Comparison of ENCODE assay signal across 10 cellular contexts in the genomic region with DNA sequence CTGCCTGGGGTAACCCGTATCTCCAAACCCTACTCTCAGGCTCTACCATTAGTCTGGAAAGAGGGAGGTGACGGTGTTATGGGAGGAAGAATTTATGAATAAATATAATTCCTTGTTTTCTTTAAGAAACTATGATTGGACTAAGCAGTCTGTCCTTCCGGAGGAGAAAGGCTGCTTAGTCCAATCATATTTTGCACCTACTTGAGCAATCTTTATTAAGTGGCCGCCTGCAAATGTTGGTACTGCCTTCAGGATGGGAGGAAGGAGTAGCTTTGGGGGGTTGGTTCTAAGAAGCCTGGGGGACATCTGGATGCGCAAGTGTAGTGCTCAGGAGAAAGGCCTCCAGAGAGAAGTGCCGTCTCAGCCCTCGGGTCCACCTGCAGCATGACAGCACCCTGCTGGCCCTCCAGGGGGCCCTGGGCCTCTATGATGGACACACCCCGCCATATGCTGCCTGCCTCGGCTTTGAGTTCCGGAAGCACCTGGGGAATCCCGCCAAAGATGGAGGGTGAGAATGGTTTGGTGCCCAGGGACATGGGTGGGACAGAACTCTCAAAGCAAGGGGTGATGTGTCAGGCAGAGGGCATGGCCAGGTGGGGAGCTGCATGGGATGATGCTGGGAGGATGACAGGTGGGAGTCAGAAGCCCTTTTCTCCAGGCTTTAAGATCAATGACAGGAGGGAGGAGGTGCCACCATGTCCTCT. TPM values are rescaled to one million over a fixed set of nuclear protein-coding genes. Genes with fewer than 3 reads are reported as not detected.
DNase-seq lines count a peak whose midpoint lies in the region; ATAC-seq, FAIRE-seq and TF ChIP-seq lines count a peak whose summit lies in the region.
"Had no signal": no experiment of that assay in that cellular context is flagged by ENCODE, and none has a peak within 500 bp of the region (broad histone marks: within the 10 kb centered on the region; RNA-seq: fewer than 3 reads in every experiment).

No MANE protein-coding gene starts in this region.

- peaks cover 21% of the 10 kb centered on the region for H3K36me3 Mint-ChIP-seq in activated T-helper 17 cell treated with anti-CD3 and anti-CD28 coated beads, Interleukin-2, amount 50 U/mL, for 72 hours (ENCODE audit: low read depth)
- H3K36me3 Mint-ChIP-seq in stimulated activated naive B cell treated with anti-CD40 and anti-IgM and Interleukin-4, amounts not matched to agents 10 μg/mL and 1 μg/mL and 100 μg/mL, for 72 hours: peaks cover 19 to 22% of the 10 kb centered on the region in 2 donors

- FAIRE-seq in H54 (lab: Jason Lieb, UNC): no peak

- H3K36me3 ChIP-seq in left lung: peaks cover 0 to 32% of the 10 kb centered on the region in 2 donors

- H3K4me1 Mint-ChIP-seq in activated T-helper 17 cell treated with anti-CD3 and anti-CD28 coated beads, Interleukin-2, amount 50 U/mL, for 72 hours: no peaks in the 10 kb centered on the region
- H3K4me1 Mint-ChIP-seq in stimulated activated naive B cell treated with anti-CD40 and anti-IgM and Interleukin-4, amounts not matched to agents 10 μg/mL and 1 μg/mL and 100 μg/mL, for 72 hours: peaks cover 15% of the 10 kb centered on the region in 2 donors

- no peaks in the 10 kb centered on the region for H3K27me3 ChIP-seq in right cardiac atrium (ENCODE audit: control insufficient read depth, insufficient read depth)
- no peaks in the 10 kb centered on the region for H3K27me3 ChIP-seq in left lung

- H3K27ac Mint-ChIP-seq in activated T-helper 17 cell treated with anti-CD3 and anti-CD28 coated beads, Interleukin-2, amount 50 U/mL, for 72 hours: peak overlapping the region; percentile 43
- peak overlapping the region; percentile 70 for H3K27ac Mint-ChIP-seq in stimulated activated naive B cell treated with anti-CD40 and anti-IgM and Interleukin-4, amounts not matched to agents 10 μg/mL and 1 μg/mL and 100 μg/mL, for 72 hours

- no peak for TF ChIP-seq CTCF in left lung (IDR thresholded peaks at IDR 0.05)

- TF ChIP-seq POLR2A in H54 (IDR thresholded peaks at IDR 0.05; ENCODE audit: low read depth, low read length): no peak

- no peak overlapping the region for H3K4me3 ChIP-seq in right cardiac atrium (ENCODE audit: low read length)
- no peak overlapping the region for H3K4me3 ChIP-seq in left lung

- intact Hi-C loops in right cardiac atrium (cut with DNase I): no loop called here
- intact Hi-C loops in left lung (cut with DNase I): no loop called here

- no peak overlapping the region for H3K27ac ChIP-seq in right cardiac atrium (ENCODE audit: low read length)
- no peak overlapping the region for H3K27ac ChIP-seq in left lung

- no peaks in the 10 kb centered on the region for H3K27me3 Mint-ChIP-seq in activated T-helper 17 cell treated with anti-CD3 and anti-CD28 coated beads, Interleukin-2, amount 50 U/mL, for 72 hours
- no peaks in the 10 kb centered on the region for H3K27me3 Mint-ChIP-seq in stimulated activated naive B cell treated with anti-CD40 and anti-IgM and Interleukin-4, amounts not matched to agents 10 μg/mL and 1 μg/mL and 100 μg/mL, for 72 hours
- H3K27me3 Mint-ChIP-seq: IgD-negative memory B cell had no signal

- peak; percentile 25 for ATAC-seq in activated T-helper 17 cell treated with anti-CD3 and anti-CD28 coated beads, Interleukin-2, amount 50 U/mL, for 72 hours (replicated peaks)
- peak; percentile 41 to 50 for ATAC-seq in stimulated activated naive B cell treated with anti-CD40 and anti-IgM and Interleukin-4, amounts not matched to agents 10 μg/mL and 1 μg/mL and 100 μg/mL, for 72 hours (replicated peaks)
- ATAC-seq in right cardiac atrium: no peak
- no peak for ATAC-seq in left lung

- DNase-seq in activated naive CD4-positive, alpha-beta T cell treated with Interleukin-2 at 50 U/mL for 16 hours: peak; percentile 27
- no peak for DNase-seq in activated naive CD4-positive, alpha-beta T cell (lab: John Stamatoyannopoulos, UW)
- DNase-seq in NCI-H1105 (lab: John Stamatoyannopoulos, UW) (peak; percentile 36), right cardiac atrium (no peak), H54 (ENCODE audit: insufficient read length, low spot score) (no peak), left lung (no peak)
- DNase-seq in stimulated activated naive B cell treated with anti-CD40 and anti-IgM and Interleukin-4, amounts not matched to agents 10 μg/mL and 1 μg/mL and 100 μg/mL, for 72 hours: peak; percentile 26
- DNase-seq: kidney glomerular epithelial cell had no signal

- H3K9me3 Mint-ChIP-seq in activated T-helper 17 cell treated with anti-CD3 and anti-CD28 coated beads, Interleukin-2, amount 50 U/mL, for 72 hours: no peaks in the 10 kb centered on the region
- H3K9me3 Mint-ChIP-seq in stimulated activated naive B cell treated with anti-CD40 and anti-IgM and Interleukin-4, amounts not matched to agents 10 μg/mL and 1 μg/mL and 100 μg/mL, for 72 hours: no peaks in the 10 kb centered on the region
- H3K9me3 Mint-ChIP-seq: IgD-negative memory B cell had no signal

- H3K9me3 ChIP-seq in right cardiac atrium (ENCODE audit: control insufficient read depth, low read length) (no peaks in the 10 kb centered on the region), left lung (no peaks in the 10 kb centered on the region)

- no peaks in the 10 kb centered on the region for H3K4me1 ChIP-seq in right cardiac atrium (ENCODE audit: control insufficient read depth, insufficient read depth, low read length)
- no peaks in the 10 kb centered on the region for H3K4me1 ChIP-seq in left lung

- no peak overlapping the region for H3K4me3 Mint-ChIP-seq in activated T-helper 17 cell treated with anti-CD3 and anti-CD28 coated beads, Interleukin-2, amount 50 U/mL, for 72 hours
- peak overlapping the region; percentile 34 to 56 for H3K4me3 Mint-ChIP-seq in stimulated activated naive B cell treated with anti-CD40 and anti-IgM and Interleukin-4, amounts not matched to agents 10 μg/mL and 1 μg/mL and 100 μg/mL, for 72 hours

- WGBS in right cardiac atrium: 27% methylated on average over 11 of the region's 11 CpGs

RNA-seq across cellular contexts. Expression of gene ACP4, which starts 4.0 kb away (rescaled TPM):
- not detected for total RNA-seq in activated T-helper 17 cell treated with anti-CD3 and anti-CD28 coated beads, Interleukin-2, amount 50 U/mL, for 72 hours
- total RNA-seq in right cardiac atrium: not detected
- not detected for polyA plus RNA-seq in right cardiac atrium
- total RNA-seq in left lung: not detected
- polyA plus RNA-seq: IgD-negative memory B cell had no signal

RNA-seq across cellular contexts. Expression of gene GPR32, which starts 24.0 kb away (rescaled TPM):
- not detected for total RNA-seq in activated T-helper 17 cell treated with anti-CD3 and anti-CD28 coated beads, Interleukin-2, amount 50 U/mL, for 72 hours
- not detected for total RNA-seq in right cardiac atrium
- polyA plus RNA-seq in right cardiac atrium: not detected
- not detected for total RNA-seq in left lung
- polyA plus RNA-seq: IgD-negative memory B cell had no signal

RNA-seq across cellular contexts. Expression of gene KLK1, which starts 29.4 kb away (rescaled TPM):
- total RNA-seq in activated T-helper 17 cell treated with anti-CD3 and anti-CD28 coated beads, Interleukin-2, amount 50 U/mL, for 72 hours: 1 to 10 TPM in 1 of 2 donors, under 1 TPM in 1; 0.39 to 2.0 TPM
- total RNA-seq in right cardiac atrium: under 1 TPM in 2 of 4 donors, not detected in 2; 0.54 to 0.82 TPM
- 0.18 TPM for polyA plus RNA-seq in right cardiac atrium
- total RNA-seq in left lung: under 1 TPM; 0.41 to 0.76 TPM

RNA-seq across cellular contexts. Expression of gene KLK15, which starts 39.1 kb away (rescaled TPM):
- total RNA-seq in activated T-helper 17 cell treated with anti-CD3 and anti-CD28 coated beads, Interleukin-2, amount 50 U/mL, for 72 hours: not detected
- not detected for total RNA-seq in right cardiac atrium
- polyA plus RNA-seq in right cardiac atrium: not detected
- total RNA-seq in left lung: not detected
- polyA plus RNA-seq: IgD-negative memory B cell had no signal

Comparison
In these comparisons a context has a peak if more than half of its experiments do, and no peak if none do; other contexts are left out.
1. DNase-seq: peak in activated naive CD4-positive, alpha-beta T cell treated with Interleukin-2 at 50 U/mL for 16 hours (single experiment), NCI-H1105 (single experiment) and stimulated activated naive B cell treated with anti-CD40 and anti-IgM and Interleukin-4, amounts not matched to agents 10 μg/mL and 1 μg/mL and 100 μg/mL, for 72 hours (single experiment); none in activated naive CD4-positive, alpha-beta T cell (0 of 4), right cardiac atrium (0 of 3), H54 (single experiment) and left lung (0 of 2).
2. ATAC-seq: peak in activated T-helper 17 cell treated with anti-CD3 and anti-CD28 coated beads, Interleukin-2, amount 50 U/mL, for 72 hours (single experiment) and stimulated activated naive B cell treated with anti-CD40 and anti-IgM and Interleukin-4, amounts not matched to agents 10 μg/mL and 1 μg/mL and 100 μg/mL, for 72 hours (2 of 2); none in right cardiac atrium (0 of 2) and left lung (single experiment).